In genomic region chr1:114282751-114283403, GRCh38 we compare ENCODE assay signal across 8 cellular contexts.
A peak's percentile ranks its signal among the peaks of the same experiment; 100 is the strongest.
DNase-seq lines count a peak whose midpoint lies in the region; ATAC-seq and TF ChIP-seq lines count a peak whose summit lies in the region.

No MANE protein-coding gene starts in this region.

- H3K4me3 ChIP-seq in lower leg skin (ENCODE audit: low read depth, poor library complexity, severe bottlenecking): no peak overlapping the region

- intact Hi-C loops in lower leg skin (cut with DNase I; ENCODE audit: low total_unique reads): loop anchor here (10.0 kb wide), 1 partner anchor 448 kb away; no protein-coding TSS in a partner anchor

- WGBS in lower leg skin, 2 donors: 35 to 37% methylated on average over 7 of the region's 7 CpGs

- peak; percentile 90 for DNase-seq in CD1c-positive myeloid dendritic cell (ENCODE audit: extremely low spot score)
- DNase-seq in NCI-H526 treated with DMSO at 0.1 percent for 48 hours (lab: John Stamatoyannopoulos, UW): peak; percentile 78
- DNase-seq in activated CD4-positive, alpha-beta T cell treated with anti-CD3 and anti-CD28 coated beads, Interleukin-2, amount 10 ng/mL, durations not matched to agents 7 days and 5 days: peak; percentile 91
- peak; percentile 95 for DNase-seq in dermis blood vessel endothelial cell
- DNase-seq in lower leg skin (ENCODE audit: low spot score in 2 of 2): peak; percentile 85 to 96
- peak; percentile 52 for DNase-seq in stimulated activated CD8-positive, alpha-beta memory T cell treated with anti-CD3 and anti-CD28 coated beads, Interleukin-12 subunit alpha, Interleukin-12 subunit beta, amount 100 ng/mL, for 24 hours (ENCODE audit: extremely low read depth)

- TF ChIP-seq CTCF in lower leg skin (IDR thresholded peaks at IDR 0.05): peak in 1 of 3 donors; percentile 53

- CTCF ChIA-PET in activated CD4-positive, alpha-beta T cell treated with anti-CD3 and anti-CD28 coated beads, Interleukin-2, amount 10 ng/mL, durations not matched to agents 7 days and 5 days (lab: Charles Lee): interaction anchor here (0.5 to 2.5 kb wide), 20 partner anchors 8 to 1139 kb away, joined by 3 to 18 read pairs (median 4); partner anchors contain the start of gene OLFML3

- H3K9me3 Mint-ChIP-seq in activated CD4-positive, alpha-beta T cell treated with anti-CD3 and anti-CD28 coated beads, Interleukin-2, amount 10 ng/mL, durations not matched to agents 7 days and 5 days: no peaks in the 10 kb centered on the region

- ATAC-seq in GM19351 (IDR thresholded peaks at IDR 0.05; ENCODE audit: unreplicated experiment) (peak; percentile 95), HG03521 (IDR thresholded peaks at IDR 0.05; ENCODE audit: unreplicated experiment) (peak; percentile 72)

- no peak overlapping the region for H3K4me3 Mint-ChIP-seq in activated CD4-positive, alpha-beta T cell treated with anti-CD3 and anti-CD28 coated beads, Interleukin-2, amount 10 ng/mL, durations not matched to agents 7 days and 5 days

- H3K27ac Mint-ChIP-seq in activated CD4-positive, alpha-beta T cell treated with anti-CD3 and anti-CD28 coated beads, Interleukin-2, amount 10 ng/mL, durations not matched to agents 7 days and 5 days: no peak overlapping the region

- POLR2A ChIA-PET in activated CD4-positive, alpha-beta T cell treated with anti-CD3 and anti-CD28 coated beads, Interleukin-2, amount 10 ng/mL, durations not matched to agents 7 days and 5 days (lab: Charles Lee): interaction anchor here (0.7 kb wide), 1 partner anchor 330 kb away, joined by 3 read pairs; no protein-coding TSS in a partner anchor

- peaks cover 3% of the 10 kb centered on the region for H3K27me3 Mint-ChIP-seq in activated CD4-positive, alpha-beta T cell treated with anti-CD3 and anti-CD28 coated beads, Interleukin-2, amount 10 ng/mL, durations not matched to agents 7 days and 5 days

- no peak for TF ChIP-seq POLR2A in lower leg skin (IDR thresholded peaks at IDR 0.05)

- no peaks in the 10 kb centered on the region for H3K36me3 Mint-ChIP-seq in activated CD4-positive, alpha-beta T cell treated with anti-CD3 and anti-CD28 coated beads, Interleukin-2, amount 10 ng/mL, durations not matched to agents 7 days and 5 days (ENCODE audit: low read depth)

- no peaks in the 10 kb centered on the region for H3K4me1 Mint-ChIP-seq in activated CD4-positive, alpha-beta T cell treated with anti-CD3 and anti-CD28 coated beads, Interleukin-2, amount 10 ng/mL, durations not matched to agents 7 days and 5 days
